8 cellular contexts compared by ENCODE assay signal in genomic region chr4:76305033-76305687, GRCh38. TPM values are rescaled to one million over a fixed set of nuclear protein-coding genes. Genes with fewer than 3 reads are reported as not detected.
DNase-seq lines count a peak whose midpoint lies in the region; ATAC-seq and TF ChIP-seq lines count a peak whose summit lies in the region.
"Had no signal": no experiment of that assay in that cellular context is flagged by ENCODE, and none has a peak within 500 bp of the region (broad histone marks: within the 10 kb centered on the region; RNA-seq: fewer than 3 reads in every experiment).

No MANE protein-coding gene starts in this region.

- H3K9me3 ChIP-seq in WERI-Rb-1 (ENCODE audit: severe bottlenecking), result no peaks in the 10 kb centered on the region
- H3K9me3 ChIP-seq in smooth muscle cell (replicated peaks; ENCODE audit: low read depth), result no peaks in the 10 kb centered on the region

- 89% methylated on average over 6 of the region's 7 CpGs for WGBS in smooth muscle cell (ENCODE audit: low lambda C conversion rate)

- no peaks in the 10 kb centered on the region for H3K9me3 Mint-ChIP-seq in HFFc6

- H3K79me2 ChIP-seq in smooth muscle cell (ENCODE audit: low read depth), result peaks cover 42% of the 10 kb centered on the region

- peaks cover 15% of the 10 kb centered on the region for H3K36me3 Mint-ChIP-seq in HFFc6 (ENCODE audit: low read depth)

- H3K9ac ChIP-seq in smooth muscle cell (ENCODE audit: low read depth), result no peak overlapping the region

- peaks cover 5% of the 10 kb centered on the region for H3K4me1 ChIP-seq in smooth muscle cell (ENCODE audit: low read depth)

- peaks cover 26% of the 10 kb centered on the region for H4K20me1 ChIP-seq in smooth muscle cell (ENCODE audit: low read depth)

- H3K4me3 ChIP-seq in WERI-Rb-1 (ENCODE audit: low read depth, low read length) (peak overlapping the region; percentile 93), foreskin fibroblast (ENCODE audit: low read depth in 1 of 2, low read length in 2 of 2) (peak overlapping the region; percentile 78 to 88), smooth muscle cell (peak overlapping the region; percentile 67)

- no peak for TF ChIP-seq CTCF in HFFc6 (IDR thresholded peaks at IDR 0.05)
- no peak for TF ChIP-seq CTCF in WERI-Rb-1 (IDR thresholded peaks at IDR 0.05; ENCODE audit: low read depth, low read length)
- no peak for TF ChIP-seq CTCF in foreskin fibroblast (IDR thresholded peaks at IDR 0.05; ENCODE audit: low read depth, low read length)
- no peak for TF ChIP-seq CTCF in smooth muscle cell (IDR thresholded peaks at IDR 0.05; ENCODE audit: borderline replicate concordance, insufficient read depth, poor library complexity, severe bottlenecking)

- peaks cover 11% of the 10 kb centered on the region for H3K36me3 ChIP-seq in WERI-Rb-1
- no peaks in the 10 kb centered on the region for H3K36me3 ChIP-seq in smooth muscle cell (ENCODE audit: low read depth)

- ATAC-seq in HG03565 (IDR thresholded peaks at IDR 0.05; ENCODE audit: unreplicated experiment), result no peak

- peaks cover 53% of the 10 kb centered on the region for H3K4me1 Mint-ChIP-seq in HFFc6 (ENCODE audit: low read depth)

- DNase-seq in HFFc6 (no peak), WERI-Rb-1 (no peak), foreskin fibroblast (no peak), smooth muscle cell (lab: John Stamatoyannopoulos, UW; ENCODE audit: unreplicated experiment) (no peak), HUDEP-2 (lab: John Stamatoyannopoulos, UW; ENCODE audit: unreplicated experiment in 76 of 76) (no peak), head of caudate nucleus (no peak)

- no peaks in the 10 kb centered on the region for H3K27me3 ChIP-seq in WERI-Rb-1 (ENCODE audit: insufficient read depth, low read depth, severe bottlenecking)
- H3K27me3 ChIP-seq in smooth muscle cell (ENCODE audit: low read depth), result no peaks in the 10 kb centered on the region

- peaks cover 22% of the 10 kb centered on the region for H3F3A ChIP-seq in smooth muscle cell (ENCODE audit: low read depth)

- H3K4me2 ChIP-seq in smooth muscle cell, result peak overlapping the region; percentile 87

- no peak overlapping the region for H2AFZ ChIP-seq in smooth muscle cell (ENCODE audit: low read depth)

- peak overlapping the region; percentile 94 for H3K4me3 Mint-ChIP-seq in HFFc6

- peak overlapping the region; percentile 87; the same call in 1 of the 2 replicates for H3K27ac Mint-ChIP-seq in HFFc6

- intact Hi-C loops in head of caudate nucleus (cut with DNase I), result no loop called here

- H3K27me3 Mint-ChIP-seq in HFFc6 (ENCODE audit: insufficient read depth), result peaks cover 3% of the 10 kb centered on the region

- H3K27ac ChIP-seq in WERI-Rb-1 (no peak overlapping the region), smooth muscle cell (ENCODE audit: low read depth) (no peak overlapping the region)

RNA-seq across cellular contexts. Expression of gene STBD1, which starts 1.4 kb away (rescaled TPM):
- total RNA-seq in HFFc6 (2021; fragmentation: NEBNext Ultra II Directional; extraction: Animal tissue kit (Norgen Biotek cat#: 25700)), result 1 to 10 TPM; 4.3 to 6.0 (median 5.4) TPM
- total RNA-seq in smooth muscle cell, result 7.5 and 15.9 TPM in 2 replicates
- polyA plus RNA-seq in smooth muscle cell, result 14.3 and 17.2 TPM in 2 replicates

RNA-seq across cellular contexts. Expression of gene FAM47E, which starts 53.6 kb away (rescaled TPM):
- under 1 TPM in 1 of 6 experiments, not detected in 5; 0.17 TPM for total RNA-seq in HFFc6 (2021; fragmentation: NEBNext Ultra II Directional; extraction: Animal tissue kit (Norgen Biotek cat#: 25700))
- 0.63 and 1.8 TPM in 2 replicates for total RNA-seq in smooth muscle cell
- polyA plus RNA-seq in smooth muscle cell, result 0.73 and 3.5 TPM in 2 replicates
- total RNA-seq: M059J had no signal
